In the genomic region with DNA sequence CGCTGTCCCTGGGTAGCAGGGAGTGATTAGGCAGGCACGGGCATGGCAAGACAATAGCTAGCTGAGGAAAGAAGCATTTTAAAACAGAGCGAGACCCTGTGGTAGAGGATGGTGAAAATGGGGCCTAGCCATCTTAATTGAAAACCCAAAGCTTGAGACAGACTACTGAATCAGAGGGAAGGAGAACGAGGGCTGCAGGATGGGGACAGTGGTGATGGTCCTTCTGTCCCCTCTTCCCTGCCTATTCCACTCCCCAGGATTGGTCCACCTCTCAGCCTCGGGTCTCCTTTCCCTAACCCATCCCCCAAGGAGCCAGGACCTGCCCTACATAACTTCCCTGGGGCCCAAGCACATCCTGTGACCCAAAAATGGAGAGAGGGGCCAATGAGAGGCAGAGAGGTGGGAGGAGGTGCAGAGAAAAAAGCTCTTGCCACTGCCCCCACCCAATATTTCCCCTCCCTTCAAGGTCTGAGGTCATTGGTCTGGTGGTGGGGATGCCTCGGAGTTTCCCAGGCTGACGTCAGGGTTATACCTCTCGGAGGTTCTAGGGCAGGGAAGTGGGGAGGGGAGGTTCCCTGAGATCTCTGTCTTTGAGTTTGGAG, we compare ENCODE assay signal across 1 cellular context.
A peak's percentile ranks its signal among the peaks of the same experiment; 100 is the strongest.
TF ChIP-seq lines count a peak whose summit lies in the region.

No MANE protein-coding gene starts in this region.

TF ChIP-seq in K562, 482 proteins besides CTCF, POLR2A, EP300 and RAD21 (continues in another document):
- TF ChIP-seq ZSCAN32 (CRISPR knock-in tag; IDR thresholded peaks at IDR 0.05) (0 out of 2 replicates have a peak, but pooled peaks have one; percentile 63), ZNF717 (CRISPR knock-in tag; IDR thresholded peaks at IDR 0.05) (no peak), RCOR1 (IDR thresholded peaks at IDR 0.05; ENCODE audit: borderline replicate concordance in 1 of 2, low read depth in 2 of 2, low read length in 2 of 2) (no peak), ERF (CRISPR knock-in tag; IDR thresholded peaks at IDR 0.05) (no peak; the same call in 1 of the 2 replicates), GTF2A2 (tag; IDR thresholded peaks at IDR 0.05) (no peak), JUN (IDR thresholded peaks at IDR 0.05; ENCODE audit: borderline replicate concordance, low read depth, low read length) (peak; percentile 89), JUN (CRISPR knock-in tag; IDR thresholded peaks at IDR 0.05; ENCODE audit: borderline replicate concordance) (no peak), MTA2 (IDR thresholded peaks at IDR 0.05; ENCODE audit: low read depth) (no peak; the same call in 1 of the 2 replicates), ZFP30 (CRISPR knock-in tag; IDR thresholded peaks at IDR 0.05; ENCODE audit: borderline replicate concordance) (no peak), ZC3H11A (IDR thresholded peaks at IDR 0.05; ENCODE audit: low read depth, low read length) (no peak), FOXK1 (CRISPR knock-in tag; IDR thresholded peaks at IDR 0.05; ENCODE audit: borderline replicate concordance) (peak; percentile 71; the same call in 1 of the 2 replicates), CCNT2 (IDR thresholded peaks at IDR 0.05; ENCODE audit: borderline replicate concordance, extremely low read depth, insufficient read length, low read depth, low read length) (no peak), SLC30A9 (CRISPR knock-in tag; IDR thresholded peaks at IDR 0.05) (no peak), YY1 (IDR thresholded peaks at IDR 0.05; ENCODE audit: borderline replicate concordance in 1 of 3, control insufficient read depth in 1 of 3, extremely low read depth in 1 of 3, insufficient read depth in 3 of 3, insufficient read length in 1 of 3, insufficient replicate concordance in 2 of 3, low read depth in 1 of 3, low read length in 2 of 3) (peak in 1 of 3 experiments; percentile 2), POLR2G (IDR thresholded peaks at IDR 0.05; ENCODE audit: low read depth, low read length) (no peak), KLF6 (CRISPR knock-in tag; IDR thresholded peaks at IDR 0.05; ENCODE audit: borderline replicate concordance) (peak; percentile 77; the same call in 1 of the 2 replicates), YBX1 (IDR thresholded peaks at IDR 0.05) (no peak), CHD4 (IDR thresholded peaks at IDR 0.05; ENCODE audit: insufficient read depth, insufficient replicate concordance, low read depth, low read length, poor library complexity, severe bottlenecking) (no peak), ZNF696 (CRISPR knock-in tag; conservative IDR thresholded peaks at IDR 0.05) (no peak), MIER1 (IDR thresholded peaks at IDR 0.05; ENCODE audit: low read depth) (no peak), CHD2 (IDR thresholded peaks at IDR 0.05; ENCODE audit: low read depth, low read length) (no peak), PYGO2 (tag; IDR thresholded peaks at IDR 0.05) (no peak), HOXB6 (CRISPR knock-in tag; IDR thresholded peaks at IDR 0.05; ENCODE audit: borderline replicate concordance) (no peak), STAT5A (IDR thresholded peaks at IDR 0.05; ENCODE audit: borderline replicate concordance, low read length) (0 out of 2 replicates have a peak, but pooled peaks have one; percentile 2), FOXA3 (CRISPR knock-in tag; conservative IDR thresholded peaks at IDR 0.05 in 1 of 2, IDR thresholded peaks at IDR 0.05 in 1 of 2) (peak in 1 of 2 experiments; percentile 14; a peak in 1 of 4 replicates), RAD51 (IDR thresholded peaks at IDR 0.05; ENCODE audit: borderline replicate concordance, low read depth) (no peak), ZNF217 (CRISPR knock-in tag; IDR thresholded peaks at IDR 0.05) (no peak), NFE2L1 (tag; IDR thresholded peaks at IDR 0.05; ENCODE audit: borderline replicate concordance, low read depth) (no peak)
- TF ChIP-seq, protein P1, sequence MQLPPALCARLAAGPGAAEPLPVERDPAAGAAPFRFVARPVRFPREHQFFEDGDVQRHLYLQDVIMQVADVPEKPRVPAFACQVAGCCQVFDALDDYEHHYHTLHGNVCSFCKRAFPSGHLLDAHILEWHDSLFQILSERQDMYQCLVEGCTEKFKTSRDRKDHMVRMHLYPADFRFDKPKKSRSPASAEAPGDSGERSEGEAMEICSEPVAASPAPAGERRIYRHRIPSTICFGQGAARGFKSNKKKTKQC (CRISPR knock-in tag; IDR thresholded peaks at IDR 0.05), result 0 out of 2 replicates have a peak, but pooled peaks have one; percentile 16
- TF ChIP-seq, protein P2, sequence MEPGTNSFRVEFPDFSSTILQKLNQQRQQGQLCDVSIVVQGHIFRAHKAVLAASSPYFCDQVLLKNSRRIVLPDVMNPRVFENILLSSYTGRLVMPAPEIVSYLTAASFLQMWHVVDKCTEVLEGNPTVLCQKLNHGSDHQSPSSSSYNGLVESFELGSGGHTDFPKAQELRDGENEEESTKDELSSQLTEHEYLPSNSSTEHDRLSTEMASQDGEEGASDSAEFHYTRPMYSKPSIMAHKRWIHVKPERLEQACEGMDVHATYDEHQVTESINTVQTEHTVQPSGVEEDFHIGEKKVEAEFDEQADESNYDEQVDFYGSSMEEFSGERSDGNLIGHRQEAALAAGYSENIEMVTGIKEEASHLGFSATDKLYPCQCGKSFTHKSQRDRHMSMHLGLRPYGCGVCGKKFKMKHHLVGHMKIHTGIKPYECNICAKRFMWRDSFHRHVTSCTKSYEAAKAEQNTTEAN (CRISPR knock-in tag; IDR thresholded peaks at IDR 0.05), result no peak
- TF ChIP-seq, protein P3, sequence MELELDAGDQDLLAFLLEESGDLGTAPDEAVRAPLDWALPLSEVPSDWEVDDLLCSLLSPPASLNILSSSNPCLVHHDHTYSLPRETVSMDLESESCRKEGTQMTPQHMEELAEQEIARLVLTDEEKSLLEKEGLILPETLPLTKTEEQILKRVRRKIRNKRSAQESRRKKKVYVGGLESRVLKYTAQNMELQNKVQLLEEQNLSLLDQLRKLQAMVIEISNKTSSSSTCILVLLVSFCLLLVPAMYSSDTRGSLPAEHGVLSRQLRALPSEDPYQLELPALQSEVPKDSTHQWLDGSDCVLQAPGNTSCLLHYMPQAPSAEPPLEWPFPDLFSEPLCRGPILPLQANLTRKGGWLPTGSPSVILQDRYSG (tag; conservative IDR thresholded peaks at IDR 0.05; ENCODE audit: low read depth), result 0 out of 2 replicates have a peak, but pooled peaks have one; percentile 66
- TF ChIP-seq, protein P4, sequence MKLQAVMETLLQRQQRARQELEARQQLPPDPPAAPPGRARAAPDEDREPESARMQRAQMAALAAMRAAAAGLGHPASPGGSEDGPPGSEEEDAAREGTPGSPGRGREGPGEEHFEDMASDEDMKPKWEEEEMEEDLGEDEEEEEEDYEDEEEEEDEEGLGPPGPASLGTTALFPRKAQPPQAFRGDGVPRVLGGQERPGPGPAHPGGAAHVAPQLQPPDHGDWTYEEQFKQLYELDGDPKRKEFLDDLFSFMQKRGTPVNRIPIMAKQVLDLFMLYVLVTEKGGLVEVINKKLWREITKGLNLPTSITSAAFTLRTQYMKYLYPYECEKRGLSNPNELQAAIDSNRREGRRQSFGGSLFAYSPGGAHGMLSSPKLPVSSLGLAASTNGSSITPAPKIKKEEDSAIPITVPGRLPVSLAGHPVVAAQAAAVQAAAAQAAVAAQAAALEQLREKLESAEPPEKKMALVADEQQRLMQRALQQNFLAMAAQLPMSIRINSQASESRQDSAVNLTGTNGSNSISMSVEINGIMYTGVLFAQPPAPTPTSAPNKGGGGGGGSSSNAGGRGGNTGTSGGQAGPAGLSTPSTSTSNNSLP (IDR thresholded peaks at IDR 0.05; ENCODE audit: borderline replicate concordance, low read depth, low read length), result no peak
- TF ChIP-seq, protein P5, sequence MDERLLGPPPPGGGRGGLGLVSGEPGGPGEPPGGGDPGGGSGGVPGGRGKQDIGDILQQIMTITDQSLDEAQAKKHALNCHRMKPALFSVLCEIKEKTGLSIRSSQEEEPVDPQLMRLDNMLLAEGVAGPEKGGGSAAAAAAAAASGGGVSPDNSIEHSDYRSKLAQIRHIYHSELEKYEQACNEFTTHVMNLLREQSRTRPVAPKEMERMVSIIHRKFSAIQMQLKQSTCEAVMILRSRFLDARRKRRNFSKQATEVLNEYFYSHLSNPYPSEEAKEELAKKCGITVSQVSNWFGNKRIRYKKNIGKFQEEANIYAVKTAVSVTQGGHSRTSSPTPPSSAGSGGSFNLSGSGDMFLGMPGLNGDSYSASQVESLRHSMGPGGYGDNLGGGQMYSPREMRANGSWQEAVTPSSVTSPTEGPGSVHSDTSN (CRISPR knock-in tag; IDR thresholded peaks at IDR 0.05; ENCODE audit: low read depth), result no peak
- TF ChIP-seq, protein P5 (tag; conservative IDR thresholded peaks at IDR 0.05; ENCODE audit: low read depth), result no peak
- TF ChIP-seq, protein P6, sequence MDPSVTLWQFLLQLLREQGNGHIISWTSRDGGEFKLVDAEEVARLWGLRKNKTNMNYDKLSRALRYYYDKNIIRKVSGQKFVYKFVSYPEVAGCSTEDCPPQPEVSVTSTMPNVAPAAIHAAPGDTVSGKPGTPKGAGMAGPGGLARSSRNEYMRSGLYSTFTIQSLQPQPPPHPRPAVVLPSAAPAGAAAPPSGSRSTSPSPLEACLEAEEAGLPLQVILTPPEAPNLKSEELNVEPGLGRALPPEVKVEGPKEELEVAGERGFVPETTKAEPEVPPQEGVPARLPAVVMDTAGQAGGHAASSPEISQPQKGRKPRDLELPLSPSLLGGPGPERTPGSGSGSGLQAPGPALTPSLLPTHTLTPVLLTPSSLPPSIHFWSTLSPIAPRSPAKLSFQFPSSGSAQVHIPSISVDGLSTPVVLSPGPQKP (CRISPR knock-in tag; IDR thresholded peaks at IDR 0.05), result no peak
- TF ChIP-seq, protein P7, sequence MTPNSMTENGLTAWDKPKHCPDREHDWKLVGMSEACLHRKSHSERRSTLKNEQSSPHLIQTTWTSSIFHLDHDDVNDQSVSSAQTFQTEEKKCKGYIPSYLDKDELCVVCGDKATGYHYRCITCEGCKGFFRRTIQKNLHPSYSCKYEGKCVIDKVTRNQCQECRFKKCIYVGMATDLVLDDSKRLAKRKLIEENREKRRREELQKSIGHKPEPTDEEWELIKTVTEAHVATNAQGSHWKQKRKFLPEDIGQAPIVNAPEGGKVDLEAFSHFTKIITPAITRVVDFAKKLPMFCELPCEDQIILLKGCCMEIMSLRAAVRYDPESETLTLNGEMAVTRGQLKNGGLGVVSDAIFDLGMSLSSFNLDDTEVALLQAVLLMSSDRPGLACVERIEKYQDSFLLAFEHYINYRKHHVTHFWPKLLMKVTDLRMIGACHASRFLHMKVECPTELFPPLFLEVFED (CRISPR knock-in tag; conservative IDR thresholded peaks at IDR 0.05), result peak; percentile 71; the same call in 1 of the 2 replicates
- TF ChIP-seq, protein P8, sequence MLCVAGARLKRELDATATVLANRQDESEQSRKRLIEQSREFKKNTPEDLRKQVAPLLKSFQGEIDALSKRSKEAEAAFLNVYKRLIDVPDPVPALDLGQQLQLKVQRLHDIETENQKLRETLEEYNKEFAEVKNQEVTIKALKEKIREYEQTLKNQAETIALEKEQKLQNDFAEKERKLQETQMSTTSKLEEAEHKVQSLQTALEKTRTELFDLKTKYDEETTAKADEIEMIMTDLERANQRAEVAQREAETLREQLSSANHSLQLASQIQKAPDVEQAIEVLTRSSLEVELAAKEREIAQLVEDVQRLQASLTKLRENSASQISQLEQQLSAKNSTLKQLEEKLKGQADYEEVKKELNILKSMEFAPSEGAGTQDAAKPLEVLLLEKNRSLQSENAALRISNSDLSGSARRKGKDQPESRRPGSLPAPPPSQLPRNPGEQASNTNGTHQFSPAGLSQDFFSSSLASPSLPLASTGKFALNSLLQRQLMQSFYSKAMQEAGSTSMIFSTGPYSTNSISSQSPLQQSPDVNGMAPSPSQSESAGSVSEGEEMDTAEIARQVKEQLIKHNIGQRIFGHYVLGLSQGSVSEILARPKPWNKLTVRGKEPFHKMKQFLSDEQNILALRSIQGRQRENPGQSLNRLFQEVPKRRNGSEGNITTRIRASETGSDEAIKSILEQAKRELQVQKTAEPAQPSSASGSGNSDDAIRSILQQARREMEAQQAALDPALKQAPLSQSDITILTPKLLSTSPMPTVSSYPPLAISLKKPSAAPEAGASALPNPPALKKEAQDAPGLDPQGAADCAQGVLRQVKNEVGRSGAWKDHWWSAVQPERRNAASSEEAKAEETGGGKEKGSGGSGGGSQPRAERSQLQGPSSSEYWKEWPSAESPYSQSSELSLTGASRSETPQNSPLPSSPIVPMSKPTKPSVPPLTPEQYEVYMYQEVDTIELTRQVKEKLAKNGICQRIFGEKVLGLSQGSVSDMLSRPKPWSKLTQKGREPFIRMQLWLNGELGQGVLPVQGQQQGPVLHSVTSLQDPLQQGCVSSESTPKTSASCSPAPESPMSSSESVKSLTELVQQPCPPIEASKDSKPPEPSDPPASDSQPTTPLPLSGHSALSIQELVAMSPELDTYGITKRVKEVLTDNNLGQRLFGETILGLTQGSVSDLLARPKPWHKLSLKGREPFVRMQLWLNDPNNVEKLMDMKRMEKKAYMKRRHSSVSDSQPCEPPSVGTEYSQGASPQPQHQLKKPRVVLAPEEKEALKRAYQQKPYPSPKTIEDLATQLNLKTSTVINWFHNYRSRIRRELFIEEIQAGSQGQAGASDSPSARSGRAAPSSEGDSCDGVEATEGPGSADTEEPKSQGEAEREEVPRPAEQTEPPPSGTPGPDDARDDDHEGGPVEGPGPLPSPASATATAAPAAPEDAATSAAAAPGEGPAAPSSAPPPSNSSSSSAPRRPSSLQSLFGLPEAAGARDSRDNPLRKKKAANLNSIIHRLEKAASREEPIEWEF (CRISPR knock-in tag; IDR thresholded peaks at IDR 0.05), result no peak
